Comparison of ENCODE assay signal across 1 cellular context in the genomic region with DNA sequence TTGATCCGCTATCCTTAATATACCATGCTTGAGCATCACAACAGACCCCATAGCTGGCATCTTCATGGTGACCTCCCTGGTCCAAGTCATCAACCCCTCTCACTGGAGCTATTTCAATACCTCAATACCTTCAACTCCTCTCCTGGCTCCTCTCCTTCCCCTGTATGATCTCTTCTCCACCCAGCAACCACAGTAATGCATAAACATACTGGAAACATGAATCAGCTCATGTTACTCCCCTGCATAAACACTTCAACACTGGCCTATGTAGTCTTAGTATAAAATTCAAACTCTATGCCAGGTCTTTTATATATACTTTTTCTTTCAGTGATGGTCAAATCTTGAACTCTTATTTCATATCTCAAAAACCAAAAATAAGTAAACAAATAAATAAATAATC.
TF ChIP-seq lines count a peak whose summit lies in the region.

No MANE protein-coding gene starts in this region.

TF ChIP-seq in IMR-90, 13 proteins besides CTCF, POLR2A, EP300 and RAD21:
- no peak for TF ChIP-seq SMC3 (IDR thresholded peaks at IDR 0.05; ENCODE audit: low read depth, low read length)
- no peak for TF ChIP-seq CEBPB (IDR thresholded peaks at IDR 0.05; ENCODE audit: low read depth, low read length)
- TF ChIP-seq, protein P1, sequence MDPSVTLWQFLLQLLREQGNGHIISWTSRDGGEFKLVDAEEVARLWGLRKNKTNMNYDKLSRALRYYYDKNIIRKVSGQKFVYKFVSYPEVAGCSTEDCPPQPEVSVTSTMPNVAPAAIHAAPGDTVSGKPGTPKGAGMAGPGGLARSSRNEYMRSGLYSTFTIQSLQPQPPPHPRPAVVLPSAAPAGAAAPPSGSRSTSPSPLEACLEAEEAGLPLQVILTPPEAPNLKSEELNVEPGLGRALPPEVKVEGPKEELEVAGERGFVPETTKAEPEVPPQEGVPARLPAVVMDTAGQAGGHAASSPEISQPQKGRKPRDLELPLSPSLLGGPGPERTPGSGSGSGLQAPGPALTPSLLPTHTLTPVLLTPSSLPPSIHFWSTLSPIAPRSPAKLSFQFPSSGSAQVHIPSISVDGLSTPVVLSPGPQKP (IDR thresholded peaks at IDR 0.05; ENCODE audit: borderline replicate concordance, low read depth, low read length) = no peak
- TF ChIP-seq CHD1 (IDR thresholded peaks at IDR 0.05; ENCODE audit: low read depth, low read length) = no peak
- no peak for TF ChIP-seq MXI1 (IDR thresholded peaks at IDR 0.05; ENCODE audit: borderline replicate concordance, low read depth, low read length)
- no peak for TF ChIP-seq RCOR1 (IDR thresholded peaks at IDR 0.05; ENCODE audit: insufficient replicate concordance, low read length)
- TF ChIP-seq BHLHE40 (IDR thresholded peaks at IDR 0.05; ENCODE audit: low read depth, low read length) = no peak
- no peak for TF ChIP-seq FOS (IDR thresholded peaks at IDR 0.05; ENCODE audit: low read depth, low read length)
- no peak for TF ChIP-seq MAFK (IDR thresholded peaks at IDR 0.05; ENCODE audit: low read depth, low read length)
- TF ChIP-seq, protein P2, sequence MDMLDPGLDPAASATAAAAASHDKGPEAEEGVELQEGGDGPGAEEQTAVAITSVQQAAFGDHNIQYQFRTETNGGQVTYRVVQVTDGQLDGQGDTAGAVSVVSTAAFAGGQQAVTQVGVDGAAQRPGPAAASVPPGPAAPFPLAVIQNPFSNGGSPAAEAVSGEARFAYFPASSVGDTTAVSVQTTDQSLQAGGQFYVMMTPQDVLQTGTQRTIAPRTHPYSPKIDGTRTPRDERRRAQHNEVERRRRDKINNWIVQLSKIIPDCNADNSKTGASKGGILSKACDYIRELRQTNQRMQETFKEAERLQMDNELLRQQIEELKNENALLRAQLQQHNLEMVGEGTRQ (IDR thresholded peaks at IDR 0.05; ENCODE audit: low read depth, low read length) = no peak
